In genomic region chr19:16334421-16334820, GRCh38 we compare ENCODE assay signal across 14 cellular contexts.
"Had no signal": no experiment of that assay in that cellular context is flagged by ENCODE, and none has a peak within 500 bp of the region (broad histone marks: within the 10 kb centered on the region; RNA-seq: fewer than 3 reads in every experiment).

No MANE protein-coding gene starts in this region.

- H3K36me3 ChIP-seq: left lung, ovary, sigmoid colon, thyroid gland had no signal

- H3K27ac Mint-ChIP-seq: activated B cell treated with CpG ODN at 0.5 μM for 24 hours; activated CD4-positive, alpha-beta T cell treated with anti-CD3 and anti-CD28 coated beads, Interleukin-2, amount 10 ng/mL, durations not matched to agents 24 days and 14 days; endodermal cell had no signal

- H3K9me3 ChIP-seq: left lung, ovary, sigmoid colon, thyroid gland had no signal

- FAIRE-seq: kidney had no signal

- ATAC-seq: left lung had no signal

- H3K27me3 ChIP-seq: left lung, ovary, sigmoid colon, thyroid gland had no signal

- H3K4me3 Mint-ChIP-seq: activated B cell treated with CpG ODN at 0.5 μM for 24 hours; activated CD4-positive, alpha-beta T cell treated with anti-CD3 and anti-CD28 coated beads, Interleukin-2, amount 10 ng/mL, durations not matched to agents 24 days and 14 days; endodermal cell had no signal

- H3K4me3 ChIP-seq: left lung, ovary, sigmoid colon, thyroid gland had no signal

- H3K27me3 Mint-ChIP-seq: activated B cell treated with CpG ODN at 0.5 μM for 24 hours had no signal

- H3K27ac ChIP-seq: ovary, sigmoid colon, thyroid gland had no signal

- H3K4me1 Mint-ChIP-seq: endodermal cell had no signal

- DNase-seq: activated B cell treated with CpG ODN at 0.5 μM for 24 hours; activated CD4-positive, alpha-beta T cell treated with anti-CD3 and anti-CD28 coated beads, Interleukin-2, amount 10 ng/mL, durations not matched to agents 24 days and 14 days; activated CD8-positive, alpha-beta memory T cell treated with anti-CD3 and anti-CD28 coated beads, Interleukin-2, amount 50 U/mL, for 48 hours; activated naive CD4-positive, alpha-beta T cell treated with Interleukin-2 at 50 U/mL for 16 hours; aorta; endodermal cell; erythroblast; kidney; left lung; mesendoderm; ovary; sigmoid colon; stimulated activated CD4-positive, alpha-beta T cell treated with anti-CD3 and anti-CD28 coated beads, Interleukin-1b, Interleukin-23, amount 100 ng/mL, for 48 hours; thyroid gland had no signal

- H3K9me3 Mint-ChIP-seq: activated B cell treated with CpG ODN at 0.5 μM for 24 hours; activated CD4-positive, alpha-beta T cell treated with anti-CD3 and anti-CD28 coated beads, Interleukin-2, amount 10 ng/mL, durations not matched to agents 24 days and 14 days; endodermal cell had no signal
